Comparison of ENCODE assay signal across 1 cellular context in the genomic region with DNA sequence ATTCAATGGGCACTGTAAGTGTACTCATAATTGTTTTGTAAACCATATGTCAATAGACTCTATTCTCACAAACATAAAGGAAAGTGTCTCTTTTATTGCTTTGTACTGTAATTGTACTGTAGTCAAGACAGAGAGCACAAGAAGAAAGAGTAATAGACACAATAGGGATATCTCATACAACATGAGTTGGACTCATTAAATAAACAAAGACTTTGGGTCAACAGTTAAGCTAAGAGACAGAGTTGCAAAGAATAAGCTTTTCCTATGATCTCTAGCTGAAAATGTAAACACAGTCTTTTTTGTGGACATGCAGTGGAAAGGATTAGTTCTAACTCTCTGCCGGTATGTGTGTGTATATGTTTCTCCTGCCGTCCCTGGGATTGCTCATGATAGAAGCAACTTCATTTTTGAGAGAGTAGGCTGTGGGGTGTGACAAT.
TF ChIP-seq lines count a peak whose summit lies in the region.

No MANE protein-coding gene starts in this region.

TF ChIP-seq in HepG2, 621 proteins besides CTCF, POLR2A, EP300 and RAD21 (continued from another document and continues in another):
- TF ChIP-seq, protein P1, sequence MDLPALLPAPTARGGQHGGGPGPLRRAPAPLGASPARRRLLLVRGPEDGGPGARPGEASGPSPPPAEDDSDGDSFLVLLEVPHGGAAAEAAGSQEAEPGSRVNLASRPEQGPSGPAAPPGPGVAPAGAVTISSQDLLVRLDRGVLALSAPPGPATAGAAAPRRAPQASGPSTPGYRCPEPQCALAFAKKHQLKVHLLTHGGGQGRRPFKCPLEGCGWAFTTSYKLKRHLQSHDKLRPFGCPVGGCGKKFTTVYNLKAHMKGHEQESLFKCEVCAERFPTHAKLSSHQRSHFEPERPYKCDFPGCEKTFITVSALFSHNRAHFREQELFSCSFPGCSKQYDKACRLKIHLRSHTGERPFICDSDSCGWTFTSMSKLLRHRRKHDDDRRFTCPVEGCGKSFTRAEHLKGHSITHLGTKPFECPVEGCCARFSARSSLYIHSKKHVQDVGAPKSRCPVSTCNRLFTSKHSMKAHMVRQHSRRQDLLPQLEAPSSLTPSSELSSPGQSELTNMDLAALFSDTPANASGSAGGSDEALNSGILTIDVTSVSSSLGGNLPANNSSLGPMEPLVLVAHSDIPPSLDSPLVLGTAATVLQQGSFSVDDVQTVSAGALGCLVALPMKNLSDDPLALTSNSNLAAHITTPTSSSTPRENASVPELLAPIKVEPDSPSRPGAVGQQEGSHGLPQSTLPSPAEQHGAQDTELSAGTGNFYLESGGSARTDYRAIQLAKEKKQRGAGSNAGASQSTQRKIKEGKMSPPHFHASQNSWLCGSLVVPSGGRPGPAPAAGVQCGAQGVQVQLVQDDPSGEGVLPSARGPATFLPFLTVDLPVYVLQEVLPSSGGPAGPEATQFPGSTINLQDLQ (CRISPR knock-in tag; IDR thresholded peaks at IDR 0.05) = no peak
- TF ChIP-seq CCDC6 (CRISPR knock-in tag; IDR thresholded peaks at IDR 0.05) (0 out of 2 replicates have a peak, but pooled peaks have one; percentile 77), ZNF598 (CRISPR knock-in tag; IDR thresholded peaks at IDR 0.05; ENCODE audit: borderline replicate concordance) (no peak), EZH2 (conservative IDR thresholded peaks at IDR 0.05; ENCODE audit: low read depth, low read length) (no peak), GABPA (IDR thresholded peaks at IDR 0.05; ENCODE audit: low read depth, low read length) (no peak), GABPA (CRISPR knock-in tag; IDR thresholded peaks at IDR 0.05; ENCODE audit: low read depth) (0 out of 2 replicates have a peak, but pooled peaks have one; percentile 14), ZNF629 (CRISPR knock-in tag; conservative IDR thresholded peaks at IDR 0.05) (no peak), FOXP1 (IDR thresholded peaks at IDR 0.05) (peak; percentile 97), FOXP1 (CRISPR knock-in tag; IDR thresholded peaks at IDR 0.05) (peak; percentile 95), KLF6 (CRISPR knock-in tag; IDR thresholded peaks at IDR 0.05) (no peak), MEIS2 (CRISPR knock-in tag; IDR thresholded peaks at IDR 0.05) (no peak), TOE1 (CRISPR knock-in tag; IDR thresholded peaks at IDR 0.05) (no peak; the same call in 1 of the 2 replicates), ZNF747 (CRISPR knock-in tag; IDR thresholded peaks at IDR 0.05; ENCODE audit: borderline replicate concordance) (no peak), ZIK1 (CRISPR knock-in tag; IDR thresholded peaks at IDR 0.05; ENCODE audit: borderline replicate concordance, low read depth) (no peak), ZNF737 (CRISPR knock-in tag; IDR thresholded peaks at IDR 0.05; ENCODE audit: borderline replicate concordance) (no peak), IKZF1 (IDR thresholded peaks at IDR 0.05) (no peak), TEAD3 (CRISPR knock-in tag; optimal IDR thresholded peaks at IDR 0.05; ENCODE audit: borderline replicate concordance) (peak; percentile 96), ZNF550 (CRISPR knock-in tag; IDR thresholded peaks at IDR 0.05; ENCODE audit: borderline replicate concordance) (no peak), TRIM24 (CRISPR knock-in tag; IDR thresholded peaks at IDR 0.05) (no peak), ZC3H4 (CRISPR knock-in tag; IDR thresholded peaks at IDR 0.05; ENCODE audit: borderline replicate concordance) (no peak), ZNF382 (CRISPR knock-in tag; IDR thresholded peaks at IDR 0.05; ENCODE audit: borderline replicate concordance) (no peak), NONO (IDR thresholded peaks at IDR 0.05) (no peak), NONO (CRISPR knock-in tag; conservative IDR thresholded peaks at IDR 0.05) (peak; percentile 51; the same call in 1 of the 2 replicates), RBAK (CRISPR knock-in tag; IDR thresholded peaks at IDR 0.05) (no peak), KLF11 (CRISPR knock-in tag; IDR thresholded peaks at IDR 0.05) (no peak; the same call in 1 of the 2 replicates), ZFP62 (CRISPR knock-in tag; IDR thresholded peaks at IDR 0.05) (no peak), MZF1 (CRISPR knock-in tag; IDR thresholded peaks at IDR 0.05; ENCODE audit: borderline replicate concordance) (no peak), ZNF781 (CRISPR knock-in tag; IDR thresholded peaks at IDR 0.05; ENCODE audit: borderline replicate concordance, not compliant biosample characterization) (no peak), MTA3 (CRISPR knock-in tag; IDR thresholded peaks at IDR 0.05) (no peak), ZNF333 (CRISPR knock-in tag; IDR thresholded peaks at IDR 0.05; ENCODE audit: borderline replicate concordance) (no peak), HOXD1 (CRISPR knock-in tag; IDR thresholded peaks at IDR 0.05) (no peak), ZC3H13 (CRISPR knock-in tag; IDR thresholded peaks at IDR 0.05) (no peak), ZNF761 (CRISPR knock-in tag; conservative IDR thresholded peaks at IDR 0.05) (no peak), RFX5 (IDR thresholded peaks at IDR 0.05; ENCODE audit: low read depth, low read length) (no peak), ZNF30 (CRISPR knock-in tag; IDR thresholded peaks at IDR 0.05) (no peak), CEBPG (CRISPR knock-in tag; IDR thresholded peaks at IDR 0.05) (peak; percentile 74)
- TF ChIP-seq, protein P2, sequence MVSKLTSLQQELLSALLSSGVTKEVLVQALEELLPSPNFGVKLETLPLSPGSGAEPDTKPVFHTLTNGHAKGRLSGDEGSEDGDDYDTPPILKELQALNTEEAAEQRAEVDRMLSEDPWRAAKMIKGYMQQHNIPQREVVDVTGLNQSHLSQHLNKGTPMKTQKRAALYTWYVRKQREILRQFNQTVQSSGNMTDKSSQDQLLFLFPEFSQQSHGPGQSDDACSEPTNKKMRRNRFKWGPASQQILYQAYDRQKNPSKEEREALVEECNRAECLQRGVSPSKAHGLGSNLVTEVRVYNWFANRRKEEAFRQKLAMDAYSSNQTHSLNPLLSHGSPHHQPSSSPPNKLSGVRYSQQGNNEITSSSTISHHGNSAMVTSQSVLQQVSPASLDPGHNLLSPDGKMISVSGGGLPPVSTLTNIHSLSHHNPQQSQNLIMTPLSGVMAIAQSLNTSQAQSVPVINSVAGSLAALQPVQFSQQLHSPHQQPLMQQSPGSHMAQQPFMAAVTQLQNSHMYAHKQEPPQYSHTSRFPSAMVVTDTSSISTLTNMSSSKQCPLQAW (CRISPR knock-in tag; IDR thresholded peaks at IDR 0.05) = 0 out of 2 replicates have a peak, but pooled peaks have one; percentile 16
- TF ChIP-seq, protein P3, sequence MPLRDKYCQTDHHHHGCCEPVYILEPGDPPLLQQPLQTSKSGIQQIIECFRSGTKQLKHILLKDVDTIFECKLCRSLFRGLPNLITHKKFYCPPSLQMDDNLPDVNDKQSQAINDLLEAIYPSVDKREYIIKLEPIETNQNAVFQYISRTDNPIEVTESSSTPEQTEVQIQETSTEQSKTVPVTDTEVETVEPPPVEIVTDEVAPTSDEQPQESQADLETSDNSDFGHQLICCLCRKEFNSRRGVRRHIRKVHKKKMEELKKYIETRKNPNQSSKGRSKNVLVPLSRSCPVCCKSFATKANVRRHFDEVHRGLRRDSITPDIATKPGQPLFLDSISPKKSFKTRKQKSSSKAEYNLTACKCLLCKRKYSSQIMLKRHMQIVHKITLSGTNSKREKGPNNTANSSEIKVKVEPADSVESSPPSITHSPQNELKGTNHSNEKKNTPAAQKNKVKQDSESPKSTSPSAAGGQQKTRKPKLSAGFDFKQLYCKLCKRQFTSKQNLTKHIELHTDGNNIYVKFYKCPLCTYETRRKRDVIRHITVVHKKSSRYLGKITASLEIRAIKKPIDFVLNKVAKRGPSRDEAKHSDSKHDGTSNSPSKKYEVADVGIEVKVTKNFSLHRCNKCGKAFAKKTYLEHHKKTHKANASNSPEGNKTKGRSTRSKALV (CRISPR knock-in tag; IDR thresholded peaks at IDR 0.05) = peak; percentile 32; the same call in 1 of the 2 replicates
- TF ChIP-seq, protein P4, sequence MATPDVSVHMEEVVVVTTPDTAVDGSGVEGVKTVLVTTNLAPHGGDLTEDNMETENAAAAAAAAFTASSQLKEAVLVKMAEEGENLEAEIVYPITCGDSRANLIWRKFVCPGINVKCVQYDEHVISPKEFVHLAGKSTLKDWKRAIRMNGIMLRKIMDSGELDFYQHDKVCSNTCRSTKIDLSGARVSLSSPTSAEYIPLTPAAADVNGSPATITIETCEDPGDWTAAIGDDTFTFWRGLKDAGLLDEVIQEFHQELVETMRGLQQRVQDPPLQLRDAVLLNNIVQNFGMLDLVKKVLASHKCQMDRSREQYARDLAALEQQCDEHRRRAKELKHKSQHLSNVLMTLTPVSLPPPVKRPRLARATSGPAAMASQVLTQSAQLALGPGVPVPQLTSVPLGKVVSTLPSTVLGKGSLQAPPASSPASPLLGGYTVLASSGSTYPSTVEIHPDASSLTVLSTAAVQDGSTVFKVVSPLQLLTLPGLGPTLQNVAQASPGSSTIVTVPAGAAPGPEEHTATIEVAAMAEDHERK (CRISPR knock-in tag; IDR thresholded peaks at IDR 0.05; ENCODE audit: low read depth) = no peak
- TF ChIP-seq, protein P5, sequence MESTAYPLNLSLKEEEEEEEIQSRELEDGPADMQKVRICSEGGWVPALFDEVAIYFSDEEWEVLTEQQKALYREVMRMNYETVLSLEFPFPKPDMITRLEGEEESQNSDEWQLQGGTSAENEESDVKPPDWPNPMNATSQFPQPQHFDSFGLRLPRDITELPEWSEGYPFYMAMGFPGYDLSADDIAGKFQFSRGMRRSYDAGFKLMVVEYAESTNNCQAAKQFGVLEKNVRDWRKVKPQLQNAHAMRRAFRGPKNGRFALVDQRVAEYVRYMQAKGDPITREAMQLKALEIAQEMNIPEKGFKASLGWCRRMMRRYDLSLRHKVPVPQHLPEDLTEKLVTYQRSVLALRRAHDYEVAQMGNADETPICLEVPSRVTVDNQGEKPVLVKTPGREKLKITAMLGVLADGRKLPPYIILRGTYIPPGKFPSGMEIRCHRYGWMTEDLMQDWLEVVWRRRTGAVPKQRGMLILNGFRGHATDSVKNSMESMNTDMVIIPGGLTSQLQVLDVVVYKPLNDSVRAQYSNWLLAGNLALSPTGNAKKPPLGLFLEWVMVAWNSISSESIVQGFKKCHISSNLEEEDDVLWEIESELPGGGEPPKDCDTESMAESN (CRISPR knock-in tag; conservative IDR thresholded peaks at IDR 0.05) = no peak
- TF ChIP-seq, protein P6, sequence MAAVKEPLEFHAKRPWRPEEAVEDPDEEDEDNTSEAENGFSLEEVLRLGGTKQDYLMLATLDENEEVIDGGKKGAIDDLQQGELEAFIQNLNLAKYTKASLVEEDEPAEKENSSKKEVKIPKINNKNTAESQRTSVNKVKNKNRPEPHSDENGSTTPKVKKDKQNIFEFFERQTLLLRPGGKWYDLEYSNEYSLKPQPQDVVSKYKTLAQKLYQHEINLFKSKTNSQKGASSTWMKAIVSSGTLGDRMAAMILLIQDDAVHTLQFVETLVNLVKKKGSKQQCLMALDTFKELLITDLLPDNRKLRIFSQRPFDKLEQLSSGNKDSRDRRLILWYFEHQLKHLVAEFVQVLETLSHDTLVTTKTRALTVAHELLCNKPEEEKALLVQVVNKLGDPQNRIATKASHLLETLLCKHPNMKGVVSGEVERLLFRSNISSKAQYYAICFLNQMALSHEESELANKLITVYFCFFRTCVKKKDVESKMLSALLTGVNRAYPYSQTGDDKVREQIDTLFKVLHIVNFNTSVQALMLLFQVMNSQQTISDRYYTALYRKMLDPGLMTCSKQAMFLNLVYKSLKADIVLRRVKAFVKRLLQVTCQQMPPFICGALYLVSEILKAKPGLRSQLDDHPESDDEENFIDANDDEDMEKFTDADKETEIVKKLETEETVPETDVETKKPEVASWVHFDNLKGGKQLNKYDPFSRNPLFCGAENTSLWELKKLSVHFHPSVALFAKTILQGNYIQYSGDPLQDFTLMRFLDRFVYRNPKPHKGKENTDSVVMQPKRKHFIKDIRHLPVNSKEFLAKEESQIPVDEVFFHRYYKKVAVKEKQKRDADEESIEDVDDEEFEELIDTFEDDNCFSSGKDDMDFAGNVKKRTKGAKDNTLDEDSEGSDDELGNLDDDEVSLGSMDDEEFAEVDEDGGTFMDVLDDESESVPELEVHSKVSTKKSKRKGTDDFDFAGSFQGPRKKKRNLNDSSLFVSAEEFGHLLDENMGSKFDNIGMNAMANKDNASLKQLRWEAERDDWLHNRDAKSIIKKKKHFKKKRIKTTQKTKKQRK (IDR thresholded peaks at IDR 0.05; ENCODE audit: low read length) = no peak
- TF ChIP-seq, protein P7, sequence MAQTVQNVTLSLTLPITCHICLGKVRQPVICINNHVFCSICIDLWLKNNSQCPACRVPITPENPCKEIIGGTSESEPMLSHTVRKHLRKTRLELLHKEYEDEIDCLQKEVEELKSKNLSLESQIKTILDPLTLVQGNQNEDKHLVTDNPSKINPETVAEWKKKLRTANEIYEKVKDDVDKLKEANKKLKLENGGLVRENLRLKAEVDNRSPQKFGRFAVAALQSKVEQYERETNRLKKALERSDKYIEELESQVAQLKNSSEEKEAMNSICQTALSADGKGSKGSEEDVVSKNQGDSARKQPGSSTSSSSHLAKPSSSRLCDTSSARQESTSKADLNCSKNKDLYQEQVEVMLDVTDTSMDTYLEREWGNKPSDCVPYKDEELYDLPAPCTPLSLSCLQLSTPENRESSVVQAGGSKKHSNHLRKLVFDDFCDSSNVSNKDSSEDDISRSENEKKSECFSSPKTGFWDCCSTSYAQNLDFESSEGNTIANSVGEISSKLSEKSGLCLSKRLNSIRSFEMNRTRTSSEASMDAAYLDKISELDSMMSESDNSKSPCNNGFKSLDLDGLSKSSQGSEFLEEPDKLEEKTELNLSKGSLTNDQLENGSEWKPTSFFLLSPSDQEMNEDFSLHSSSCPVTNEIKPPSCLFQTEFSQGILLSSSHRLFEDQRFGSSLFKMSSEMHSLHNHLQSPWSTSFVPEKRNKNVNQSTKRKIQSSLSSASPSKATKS (CRISPR knock-in tag; IDR thresholded peaks at IDR 0.05) = no peak
- TF ChIP-seq, protein P8, sequence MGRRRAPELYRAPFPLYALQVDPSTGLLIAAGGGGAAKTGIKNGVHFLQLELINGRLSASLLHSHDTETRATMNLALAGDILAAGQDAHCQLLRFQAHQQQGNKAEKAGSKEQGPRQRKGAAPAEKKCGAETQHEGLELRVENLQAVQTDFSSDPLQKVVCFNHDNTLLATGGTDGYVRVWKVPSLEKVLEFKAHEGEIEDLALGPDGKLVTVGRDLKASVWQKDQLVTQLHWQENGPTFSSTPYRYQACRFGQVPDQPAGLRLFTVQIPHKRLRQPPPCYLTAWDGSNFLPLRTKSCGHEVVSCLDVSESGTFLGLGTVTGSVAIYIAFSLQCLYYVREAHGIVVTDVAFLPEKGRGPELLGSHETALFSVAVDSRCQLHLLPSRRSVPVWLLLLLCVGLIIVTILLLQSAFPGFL (CRISPR knock-in tag; IDR thresholded peaks at IDR 0.05) = no peak
- TF ChIP-seq, protein P9, sequence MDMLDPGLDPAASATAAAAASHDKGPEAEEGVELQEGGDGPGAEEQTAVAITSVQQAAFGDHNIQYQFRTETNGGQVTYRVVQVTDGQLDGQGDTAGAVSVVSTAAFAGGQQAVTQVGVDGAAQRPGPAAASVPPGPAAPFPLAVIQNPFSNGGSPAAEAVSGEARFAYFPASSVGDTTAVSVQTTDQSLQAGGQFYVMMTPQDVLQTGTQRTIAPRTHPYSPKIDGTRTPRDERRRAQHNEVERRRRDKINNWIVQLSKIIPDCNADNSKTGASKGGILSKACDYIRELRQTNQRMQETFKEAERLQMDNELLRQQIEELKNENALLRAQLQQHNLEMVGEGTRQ (IDR thresholded peaks at IDR 0.05; ENCODE audit: low read depth, low read length) = no peak
- TF ChIP-seq, protein P9 (CRISPR knock-in tag; IDR thresholded peaks at IDR 0.05; ENCODE audit: borderline replicate concordance) = no peak
